Comparison of ENCODE assay signal across 16 cellular contexts in genomic region chr2:74841663-74842062, GRCh38. TPM values are rescaled to one million over a fixed set of nuclear protein-coding genes. Genes with fewer than 3 reads are reported as not detected.
A peak's percentile ranks its signal among the peaks of the same experiment; 100 is the strongest.
DNase-seq lines count a peak whose midpoint lies in the region; ATAC-seq and TF ChIP-seq lines count a peak whose summit lies in the region.
"Had no signal": no experiment of that assay in that cellular context is flagged by ENCODE, and none has a peak within 500 bp of the region (broad histone marks: within the 10 kb centered on the region; RNA-seq: fewer than 3 reads in every experiment).

No MANE protein-coding gene starts in this region.

- H4K20me1 ChIP-seq in PC-9 (ENCODE audit: insufficient read depth), result no peaks in the 10 kb centered on the region; the same call in 1 of the 2 replicates

- no peak for TF ChIP-seq POLR2A in prostate gland (IDR thresholded peaks at IDR 0.05)

- no peaks in the 10 kb centered on the region for H3K9me2 ChIP-seq in PC-9 (ENCODE audit: insufficient read depth)
- H3K9me2 ChIP-seq: SK-N-SH had no signal

- peaks cover 90% of the 10 kb centered on the region for H3K79me2 ChIP-seq in PC-9 (ENCODE audit: low read depth)

- no peaks in the 10 kb centered on the region for H3K9me3 ChIP-seq in PC-9 (ENCODE audit: insufficient read depth, low read depth)
- H3K9me3 ChIP-seq in prostate gland, result no peaks in the 10 kb centered on the region
- H3K9me3 ChIP-seq: esophagus muscularis mucosa, SK-N-SH had no signal

- H3K27me3 Mint-ChIP-seq in stimulated activated naive CD8-positive, alpha-beta T cell treated with anti-CD3 and anti-CD28 coated beads, Interleukin-15, amount 100 ng/mL, for 72 hours, result no peaks in the 10 kb centered on the region
- H3K27me3 Mint-ChIP-seq: memory B cell had no signal

- H3K27ac Mint-ChIP-seq in stimulated activated naive CD8-positive, alpha-beta T cell treated with anti-CD3 and anti-CD28 coated beads, Interleukin-15, amount 100 ng/mL, for 72 hours, result peak overlapping the region in 1 of 2 donors; percentile 61
- H3K27ac Mint-ChIP-seq: memory B cell had no signal

- no TSS peak for BruUV-seq in PC-9 (replicated peaks; lab: Mats Ljungman, UMichigan)

- 0 out of 2 replicates have a peak overlapping the region, but pooled peaks have one; percentile 81 for H3K4me2 ChIP-seq in PC-9

- no peak overlapping the region for H2AFZ ChIP-seq in PC-9

- H3K4me1 ChIP-seq in PC-9 (replicated peaks; ENCODE audit: insufficient read depth) (peaks cover 70% of the 10 kb centered on the region), prostate gland (replicated peaks) (peaks cover 21% of the 10 kb centered on the region)

- no peaks in the 10 kb centered on the region for H3K27me3 ChIP-seq in PC-9 (ENCODE audit: insufficient read depth, low read depth)
- no peaks in the 10 kb centered on the region for H3K27me3 ChIP-seq in prostate gland (replicated peaks; ENCODE audit: insufficient read depth)
- H3K27me3 ChIP-seq: esophagus muscularis mucosa had no signal

- H3K36me3 ChIP-seq in PC-9 (ENCODE audit: low read depth) (no peaks in the 10 kb centered on the region), prostate gland (no peaks in the 10 kb centered on the region)
- H3K36me3 ChIP-seq: esophagus muscularis mucosa had no signal

- CTCF ChIA-PET in PC-9 (lab: Charles Lee), result no interaction called here

- 92% methylated on average over 2 of the region's 2 CpGs for WGBS in prostate gland

- intact Hi-C loops in PC-9 (cut with micrococcal nuclease; ENCODE audit: unreplicated experiment), result loop anchor here (10.0 kb wide), 1 partner anchor 337 kb away; the partner anchor contains the start of gene PCGF1
- intact Hi-C loops in left ventricle myocardium superior (cut with micrococcal nuclease), result no loop called here
- intact Hi-C loops in prostate gland (cut with DNase I), result no loop called here

- TF ChIP-seq CTCF in PC-9 (conservative IDR thresholded peaks at IDR 0.05), result no peak
- no peak for TF ChIP-seq CTCF in prostate gland (IDR thresholded peaks at IDR 0.05)

- POLR2A ChIA-PET in PC-9 (lab: Charles Lee; ENCODE audit: unreplicated experiment), result no interaction called here

- no peak for ATAC-seq in stimulated activated naive CD8-positive, alpha-beta T cell treated with anti-CD3 and anti-CD28 coated beads, Interleukin-15, amount 100 ng/mL, for 72 hours
- ATAC-seq in stimulated activated naive CD8-positive, alpha-beta T cell treated with anti-CD3 and anti-CD28 coated beads, Interleukin-15, Interleukin-2, amounts not matched to agents 100 U/mL and 50 U/mL, for 24 hours, result no peak
- ATAC-seq in left ventricle myocardium superior, result peak; percentile 82
- ATAC-seq in GM18511 (IDR thresholded peaks at IDR 0.05; ENCODE audit: unreplicated experiment), result no peak
- ATAC-seq: sciatic nerve had no signal

- H3K4me3 ChIP-seq in PC-9 (no peak overlapping the region), prostate gland (no peak overlapping the region)
- H3K4me3 ChIP-seq: esophagus muscularis mucosa had no signal

- H3K27ac ChIP-seq in PC-9 (peak overlapping the region; percentile 98), prostate gland (no peak overlapping the region)
- H3K27ac ChIP-seq: esophagus muscularis mucosa had no signal

- H3K4me3 Mint-ChIP-seq in stimulated activated naive CD8-positive, alpha-beta T cell treated with anti-CD3 and anti-CD28 coated beads, Interleukin-15, amount 100 ng/mL, for 72 hours, result peak overlapping the region; percentile 27 to 64
- H3K4me3 Mint-ChIP-seq: memory B cell had no signal

- H3K9me3 Mint-ChIP-seq in stimulated activated naive CD8-positive, alpha-beta T cell treated with anti-CD3 and anti-CD28 coated beads, Interleukin-15, amount 100 ng/mL, for 72 hours, result no peaks in the 10 kb centered on the region
- H3K9me3 Mint-ChIP-seq: memory B cell had no signal

- peaks cover 43% of the 10 kb centered on the region for H3F3A ChIP-seq in PC-9 (ENCODE audit: insufficient read depth, low read depth)

- DNase-seq in stimulated activated naive CD8-positive, alpha-beta T cell treated with anti-CD3 and anti-CD28 coated beads, Interleukin-15, amount 100 ng/mL, for 72 hours, result no peak
- DNase-seq in stimulated activated naive CD8-positive, alpha-beta T cell treated with anti-CD3 and anti-CD28 coated beads, Interleukin-15, Interleukin-2, amounts not matched to agents 100 U/mL and 50 U/mL, for 24 hours, result no peak
- DNase-seq in PC-9, result no peak
- DNase-seq in left ventricle myocardium superior, result peak; percentile 71
- no peak for DNase-seq in NCI-H345 treated with DMSO at 0.1 percent for 48 hours (lab: John Stamatoyannopoulos, UW; ENCODE audit: unreplicated experiment)
- DNase-seq in prostate gland (ENCODE audit: low spot score), result no peak
- DNase-seq: activated naive CD4-positive, alpha-beta T cell; DMS79 treated with DMSO at 0.1 percent for 48 hours; NCI-H1930; NCI-H524; SK-N-SH; stimulated activated CD4-positive, alpha-beta T cell treated with anti-CD3 and anti-CD28 coated beads, Interleukin-2, amount 100 ng/mL, for 24 hours had no signal

- H3K4me1 Mint-ChIP-seq in stimulated activated naive CD8-positive, alpha-beta T cell treated with anti-CD3 and anti-CD28 coated beads, Interleukin-15, amount 100 ng/mL, for 72 hours, result peaks cover 95% of the 10 kb centered on the region

RNA-seq across cellular contexts. Expression of gene HK2, which starts 7.7 kb away (rescaled TPM):
- total RNA-seq in PC-9 (2021), result 7.8 and 13.5 TPM in 2 replicates
- total RNA-seq in left ventricle myocardium superior, result 3.8 TPM
- 100 to 1,000 TPM in 1 of 2 donors, 1 to 10 TPM in 1; 8.7 to 114 TPM for total RNA-seq in prostate gland
